In genomic region chr19:2560369-2560768, GRCh38 we compare ENCODE assay signal across 18 cellular contexts.
"Had no signal": no experiment of that assay in that cellular context is flagged by ENCODE, and none has a peak within 500 bp of the region (broad histone marks: within the 10 kb centered on the region; RNA-seq: fewer than 3 reads in every experiment).

No MANE protein-coding gene starts in this region.

- DNase-seq: activated CD4-positive, alpha-beta T cell treated with anti-CD3 and anti-CD28 coated beads, Interleukin-2, amount 50 U/mL, for 48 hours; activated naive CD4-positive, alpha-beta T cell treated with anti-CD3 and anti-CD28 coated beads for 36 hours; caudate nucleus; hypothalamus; kidney glomerular epithelial cell; midbrain; retina; stimulated activated CD4-positive, alpha-beta T cell treated with anti-CD3 and anti-CD28 coated beads, Interleukin-4, amount 100 ng/mL, for 24 hours; stomach; T1000; testis; upper lobe of right lung had no signal

- H3K4me3 Mint-ChIP-seq: activated naive CD4-positive, alpha-beta T cell treated with anti-CD3 and anti-CD28 coated beads for 36 hours had no signal

- ATAC-seq: activated T-helper 17 cell treated with anti-CD3 and anti-CD28 coated beads, Interleukin-2, amount 50 U/mL, for 72 hours; upper lobe of right lung had no signal

- H3K4me3 ChIP-seq: esophagus muscularis mucosa, lung, skin epidermis, stomach, testis, upper lobe of right lung had no signal

- H3K27ac Mint-ChIP-seq: activated naive CD4-positive, alpha-beta T cell treated with anti-CD3 and anti-CD28 coated beads for 36 hours; activated T-helper 17 cell treated with anti-CD3 and anti-CD28 coated beads, Interleukin-2, amount 50 U/mL, for 72 hours had no signal

- H3K36me3 ChIP-seq: esophagus muscularis mucosa, stomach, upper lobe of right lung had no signal

- H3K9me3 Mint-ChIP-seq: activated naive CD4-positive, alpha-beta T cell treated with anti-CD3 and anti-CD28 coated beads for 36 hours; activated T-helper 17 cell treated with anti-CD3 and anti-CD28 coated beads, Interleukin-2, amount 50 U/mL, for 72 hours had no signal

- H3K9me3 ChIP-seq: esophagus muscularis mucosa, stomach, testis, upper lobe of right lung had no signal

- H2AFZ ChIP-seq: parathyroid adenoma had no signal

- H3K27ac ChIP-seq: esophagus muscularis mucosa, parathyroid adenoma, stomach, testis, upper lobe of right lung, VCaP had no signal

- H3K9ac ChIP-seq: parathyroid adenoma had no signal

- H3K4me1 ChIP-seq: parathyroid adenoma, testis, upper lobe of right lung had no signal

- H3K27me3 ChIP-seq: esophagus muscularis mucosa, stomach, testis, upper lobe of right lung had no signal

- H3K27me3 Mint-ChIP-seq: activated T-helper 17 cell treated with anti-CD3 and anti-CD28 coated beads, Interleukin-2, amount 50 U/mL, for 72 hours had no signal
